In genomic region chr2:197170137-197170682, GRCh38 we compare ENCODE assay signal across 18 cellular contexts.
DNase-seq lines count a peak whose midpoint lies in the region; ATAC-seq and TF ChIP-seq lines count a peak whose summit lies in the region.
"Had no signal": no experiment of that assay in that cellular context is flagged by ENCODE, and none has a peak within 500 bp of the region (broad histone marks: within the 10 kb centered on the region; RNA-seq: fewer than 3 reads in every experiment).

No MANE protein-coding gene starts in this region.

- POLR2A ChIA-PET in activated CD4-positive, alpha-beta T cell treated with anti-CD3 and anti-CD28 coated beads, Interleukin-2, amount 10 ng/mL, durations not matched to agents 7 days and 5 days (lab: Charles Lee), result no interaction called here

- no peak for TF ChIP-seq CTCF in neutrophil (IDR thresholded peaks at IDR 0.05)

- peak overlapping the region; percentile 7 for H3K27ac ChIP-seq in neutrophil
- H3K27ac ChIP-seq: A549, ascending aorta, neural progenitor cell had no signal

- no peak overlapping the region for H3K4me3 ChIP-seq in neutrophil (ENCODE audit: low read depth in 1 of 2, low read length in 1 of 2)
- H3K4me3 ChIP-seq: A549, ascending aorta, neural progenitor cell had no signal

- intact Hi-C loops in dendritic cell treated with granulocyte-macrophage colony-stimulating factor and Interleukin-4, amounts not matched to agents 40 ng/mL and 50 ng/mL, for 4 days (cut with micrococcal nuclease), result loop anchor here (5.0 kb wide), 1 partner anchor 33 kb away; no protein-coding TSS in a partner anchor

- H3K9me3 ChIP-seq in neutrophil, result no peaks in the 10 kb centered on the region
- H3K9me3 ChIP-seq: A549, ascending aorta had no signal

- no peaks in the 10 kb centered on the region for H3K27me3 ChIP-seq in neutrophil
- H3K27me3 ChIP-seq: ascending aorta, neural progenitor cell had no signal

- no peak overlapping the region for H3K4me3 Mint-ChIP-seq in activated CD4-positive, alpha-beta T cell treated with anti-CD3 and anti-CD28 coated beads, Interleukin-2, amount 10 ng/mL, durations not matched to agents 7 days and 5 days
- no peak overlapping the region for H3K4me3 Mint-ChIP-seq in dendritic cell treated with granulocyte-macrophage colony-stimulating factor and Interleukin-4, amounts not matched to agents 40 ng/mL and 50 ng/mL, for 4 days
- H3K4me3 Mint-ChIP-seq: activated T-cell treated with anti-CD3 and anti-CD28 coated beads, Interleukin-2, amount 50 U/mL, for 4 hours; neural progenitor cell; stimulated activated naive CD8-positive, alpha-beta T cell treated with anti-CD3 and anti-CD28 coated beads, Interleukin-15, amount 100 ng/mL, for 72 hours had no signal

- DNase-seq in activated CD4-positive, alpha-beta T cell treated with anti-CD3 and anti-CD28 coated beads, Interleukin-2, amount 10 ng/mL, durations not matched to agents 7 days and 5 days, result no peak
- DNase-seq in activated CD4-positive, alpha-beta T cell treated with anti-CD3 and anti-CD28 coated beads for 48 hours, result no peak
- peak; percentile 36 for DNase-seq in M059J (ENCODE audit: low read depth)
- DNase-seq: activated T-cell treated with anti-CD3 and anti-CD28 coated beads, Interleukin-2, amount 50 U/mL, for 4 hours; glutamatergic neuron; KG1; NCI-H1417 treated with DMSO at 0.1 percent for 48 hours; NCI-H2227 treated with DMSO at 0.1 percent for 48 hours; SHP77; stimulated activated naive CD8-positive, alpha-beta T cell treated with anti-CD3 and anti-CD28 coated beads, Interleukin-15, amount 100 ng/mL, for 72 hours had no signal

- H3K27ac Mint-ChIP-seq in activated CD4-positive, alpha-beta T cell treated with anti-CD3 and anti-CD28 coated beads, Interleukin-2, amount 10 ng/mL, durations not matched to agents 7 days and 5 days, result peak overlapping the region; percentile 14
- H3K27ac Mint-ChIP-seq in dendritic cell treated with granulocyte-macrophage colony-stimulating factor and Interleukin-4, amounts not matched to agents 40 ng/mL and 50 ng/mL, for 4 days, result peak overlapping the region; percentile 51
- H3K27ac Mint-ChIP-seq: neural progenitor cell had no signal

- H3K9me3 Mint-ChIP-seq in activated CD4-positive, alpha-beta T cell treated with anti-CD3 and anti-CD28 coated beads, Interleukin-2, amount 10 ng/mL, durations not matched to agents 7 days and 5 days, result no peaks in the 10 kb centered on the region
- no peaks in the 10 kb centered on the region for H3K9me3 Mint-ChIP-seq in dendritic cell treated with granulocyte-macrophage colony-stimulating factor and Interleukin-4, amounts not matched to agents 40 ng/mL and 50 ng/mL, for 4 days
- H3K9me3 Mint-ChIP-seq: activated T-cell treated with anti-CD3 and anti-CD28 coated beads, Interleukin-2, amount 50 U/mL, for 4 hours; neural progenitor cell; stimulated activated naive CD8-positive, alpha-beta T cell treated with anti-CD3 and anti-CD28 coated beads, Interleukin-15, amount 100 ng/mL, for 72 hours had no signal

- H3K36me3 Mint-ChIP-seq in activated CD4-positive, alpha-beta T cell treated with anti-CD3 and anti-CD28 coated beads, Interleukin-2, amount 10 ng/mL, durations not matched to agents 7 days and 5 days (ENCODE audit: low read depth), result peaks cover 27% of the 10 kb centered on the region
- H3K36me3 Mint-ChIP-seq in dendritic cell treated with granulocyte-macrophage colony-stimulating factor and Interleukin-4, amounts not matched to agents 40 ng/mL and 50 ng/mL, for 4 days (ENCODE audit: low read depth), result peaks cover 46% of the 10 kb centered on the region
- H3K36me3 Mint-ChIP-seq: neural progenitor cell had no signal

- CTCF ChIA-PET in activated CD4-positive, alpha-beta T cell treated with anti-CD3 and anti-CD28 coated beads, Interleukin-2, amount 10 ng/mL, durations not matched to agents 7 days and 5 days (lab: Charles Lee), result interaction anchor here (0.6 to 2.5 kb wide), 4 partner anchors 9 to 86 kb away, joined by 3 to 8 read pairs (median 6); no protein-coding TSS in a partner anchor

- H3K27me3 Mint-ChIP-seq in activated CD4-positive, alpha-beta T cell treated with anti-CD3 and anti-CD28 coated beads, Interleukin-2, amount 10 ng/mL, durations not matched to agents 7 days and 5 days, result no peaks in the 10 kb centered on the region
- H3K27me3 Mint-ChIP-seq in dendritic cell treated with granulocyte-macrophage colony-stimulating factor and Interleukin-4, amounts not matched to agents 40 ng/mL and 50 ng/mL, for 4 days, result no peaks in the 10 kb centered on the region
- H3K27me3 Mint-ChIP-seq: stimulated activated naive CD8-positive, alpha-beta T cell treated with anti-CD3 and anti-CD28 coated beads, Interleukin-15, amount 100 ng/mL, for 72 hours had no signal

- peaks cover 11 to 15% of the 10 kb centered on the region in 2 experiments for H3K4me1 ChIP-seq in neutrophil (ENCODE audit: control insufficient read depth in 1 of 2, insufficient read depth in 1 of 2, low read depth in 1 of 2, low read length in 1 of 2)
- H3K4me1 ChIP-seq: A549, neural progenitor cell had no signal

- H3K36me3 ChIP-seq in neutrophil, result peaks cover 4% of the 10 kb centered on the region
- H3K36me3 ChIP-seq: ascending aorta, neural progenitor cell had no signal

- H3K4me1 Mint-ChIP-seq in activated CD4-positive, alpha-beta T cell treated with anti-CD3 and anti-CD28 coated beads, Interleukin-2, amount 10 ng/mL, durations not matched to agents 7 days and 5 days, result peaks cover 50% of the 10 kb centered on the region
- H3K4me1 Mint-ChIP-seq in dendritic cell treated with granulocyte-macrophage colony-stimulating factor and Interleukin-4, amounts not matched to agents 40 ng/mL and 50 ng/mL, for 4 days (ENCODE audit: low read depth), result peaks cover 56% of the 10 kb centered on the region

- ATAC-seq in HG03432 (IDR thresholded peaks at IDR 0.05; ENCODE audit: unreplicated experiment) (no peak), HG02642 (IDR thresholded peaks at IDR 0.05; ENCODE audit: poor library complexity, unreplicated experiment) (no peak), GM18873 (IDR thresholded peaks at IDR 0.05; ENCODE audit: low FRiP score, unreplicated experiment) (no peak)
- ATAC-seq: A549; activated T-cell treated with anti-CD3 and anti-CD28 coated beads, Interleukin-2, amount 50 U/mL, for 4 hours; stimulated activated naive CD8-positive, alpha-beta T cell treated with anti-CD3 and anti-CD28 coated beads, Interleukin-15, amount 100 ng/mL, for 72 hours had no signal
